Comparison of ENCODE assay signal across 1 cellular context in the genomic region with DNA sequence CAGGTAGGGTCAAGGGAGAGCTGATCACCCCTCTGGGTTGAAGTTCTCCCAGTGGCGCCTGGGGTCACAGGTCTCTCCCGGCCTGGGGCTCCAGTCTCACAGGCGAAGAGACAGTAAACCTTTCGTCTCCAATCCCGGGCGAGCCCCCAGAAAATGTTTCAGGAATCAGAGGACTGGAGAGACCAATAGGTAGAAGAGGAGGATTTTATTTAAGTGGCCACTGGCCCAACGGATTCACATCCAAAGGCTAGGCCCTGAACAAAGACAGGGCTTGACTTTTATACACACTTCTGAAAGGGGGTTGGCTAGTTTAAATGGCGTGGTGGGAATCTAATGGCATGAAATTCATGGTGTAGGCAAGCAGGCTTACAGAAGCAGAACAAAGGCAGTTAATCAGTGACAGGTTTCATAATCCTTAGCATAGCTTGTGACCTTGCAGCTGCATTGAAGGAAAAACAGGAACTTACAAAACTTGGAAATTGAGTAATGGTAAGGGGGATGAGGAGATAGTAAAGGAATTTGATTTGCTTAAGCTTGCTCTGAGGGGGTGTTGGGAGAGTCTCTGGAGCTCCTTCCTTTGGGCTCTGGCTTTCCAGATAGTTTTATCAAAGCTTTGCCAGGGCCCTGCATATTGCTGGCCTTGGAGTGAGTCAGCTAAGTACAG.
TF ChIP-seq lines count a peak whose summit lies in the region.

No MANE protein-coding gene starts in this region.

TF ChIP-seq in HepG2, 621 proteins besides CTCF, POLR2A, EP300 and RAD21 (continued from another document):
- TF ChIP-seq, protein P1, sequence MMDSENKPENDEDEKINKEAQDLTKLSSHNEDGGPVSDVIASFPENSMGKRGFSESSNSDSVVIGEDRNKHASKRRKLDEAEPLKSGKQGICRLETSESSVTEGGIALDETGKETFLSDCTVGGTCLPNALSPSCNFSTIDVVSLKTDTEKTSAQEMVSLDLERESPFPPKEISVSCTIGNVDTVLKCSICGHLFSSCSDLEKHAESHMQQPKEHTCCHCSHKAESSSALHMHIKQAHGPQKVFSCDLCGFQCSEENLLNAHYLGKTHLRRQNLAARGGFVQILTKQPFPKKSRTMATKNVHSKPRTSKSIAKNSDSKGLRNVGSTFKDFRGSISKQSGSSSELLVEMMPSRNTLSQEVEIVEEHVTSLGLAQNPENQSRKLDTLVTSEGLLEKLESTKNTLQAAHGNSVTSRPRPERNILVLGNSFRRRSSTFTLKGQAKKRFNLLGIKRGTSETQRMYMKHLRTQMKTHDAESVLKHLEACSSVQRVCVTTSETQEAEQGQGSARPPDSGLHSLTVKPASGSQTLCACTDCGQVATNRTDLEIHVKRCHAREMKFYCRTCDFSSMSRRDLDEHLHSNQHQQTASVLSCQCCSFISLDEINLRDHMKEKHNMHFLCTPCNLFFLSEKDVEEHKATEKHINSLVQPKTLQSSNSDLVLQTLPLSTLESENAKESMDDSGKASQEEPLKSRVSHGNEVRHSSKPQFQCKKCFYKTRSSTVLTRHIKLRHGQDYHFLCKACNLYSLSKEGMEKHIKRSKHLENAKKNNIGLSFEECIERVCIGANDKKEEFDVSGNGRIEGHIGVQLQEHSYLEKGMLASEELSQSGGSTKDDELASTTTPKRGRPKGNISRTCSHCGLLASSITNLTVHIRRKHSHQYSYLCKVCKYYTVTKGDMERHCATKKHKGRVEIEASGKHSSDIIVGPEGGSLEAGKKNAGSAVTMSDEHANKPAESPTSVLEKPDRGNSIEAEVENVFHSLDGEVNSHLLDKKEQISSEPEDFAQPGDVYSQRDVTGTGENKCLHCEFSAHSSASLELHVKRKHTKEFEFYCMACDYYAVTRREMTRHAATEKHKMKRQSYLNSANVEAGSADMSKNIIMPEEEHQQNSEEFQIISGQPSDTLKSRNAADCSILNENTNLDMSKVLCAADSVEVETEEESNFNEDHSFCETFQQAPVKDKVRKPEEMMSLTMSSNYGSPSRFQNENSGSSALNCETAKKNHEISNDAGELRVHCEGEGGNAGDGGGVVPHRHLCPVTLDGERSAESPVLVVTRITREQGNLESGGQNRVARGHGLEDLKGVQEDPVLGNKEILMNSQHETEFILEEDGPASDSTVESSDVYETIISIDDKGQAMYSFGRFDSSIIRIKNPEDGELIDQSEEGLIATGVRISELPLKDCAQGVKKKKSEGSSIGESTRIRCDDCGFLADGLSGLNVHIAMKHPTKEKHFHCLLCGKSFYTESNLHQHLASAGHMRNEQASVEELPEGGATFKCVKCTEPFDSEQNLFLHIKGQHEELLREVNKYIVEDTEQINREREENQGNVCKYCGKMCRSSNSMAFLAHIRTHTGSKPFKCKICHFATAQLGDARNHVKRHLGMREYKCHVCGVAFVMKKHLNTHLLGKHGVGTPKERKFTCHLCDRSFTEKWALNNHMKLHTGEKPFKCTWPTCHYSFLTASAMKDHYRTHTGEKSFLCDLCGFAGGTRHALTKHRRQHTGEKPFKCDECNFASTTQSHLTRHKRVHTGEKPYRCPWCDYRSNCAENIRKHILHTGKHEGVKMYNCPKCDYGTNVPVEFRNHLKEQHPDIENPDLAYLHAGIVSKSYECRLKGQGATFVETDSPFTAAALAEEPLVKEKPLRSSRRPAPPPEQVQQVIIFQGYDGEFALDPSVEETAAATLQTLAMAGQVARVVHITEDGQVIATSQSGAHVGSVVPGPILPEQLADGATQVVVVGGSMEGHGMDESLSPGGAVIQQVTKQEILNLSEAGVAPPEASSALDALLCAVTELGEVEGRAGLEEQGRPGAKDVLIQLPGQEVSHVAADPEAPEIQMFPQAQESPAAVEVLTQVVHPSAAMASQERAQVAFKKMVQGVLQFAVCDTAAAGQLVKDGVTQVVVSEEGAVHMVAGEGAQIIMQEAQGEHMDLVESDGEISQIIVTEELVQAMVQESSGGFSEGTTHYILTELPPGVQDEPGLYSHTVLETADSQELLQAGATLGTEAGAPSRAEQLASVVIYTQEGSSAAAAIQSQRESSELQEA (CRISPR knock-in tag; IDR thresholded peaks at IDR 0.05; ENCODE audit: not compliant biosample characterization) = no peak
- TF ChIP-seq ZNF431 (CRISPR knock-in tag; IDR thresholded peaks at IDR 0.05; ENCODE audit: borderline replicate concordance, low read depth) (0 out of 2 replicates have a peak, but pooled peaks have one; percentile 48), ZNF784 (CRISPR knock-in tag; IDR thresholded peaks at IDR 0.05; ENCODE audit: borderline replicate concordance) (no peak; the same call in 1 of the 2 replicates), ZNF7 (CRISPR knock-in tag; IDR thresholded peaks at IDR 0.05) (no peak), NCOR1 (IDR thresholded peaks at IDR 0.05; ENCODE audit: borderline replicate concordance, low read length) (peak; percentile 53; the same call in 1 of the 2 replicates), NR2F1 (CRISPR knock-in tag; IDR thresholded peaks at IDR 0.05) (peak; percentile 8 to 17; a peak in 1 of 4 replicates), ZNF30 (CRISPR knock-in tag; IDR thresholded peaks at IDR 0.05) (no peak)
- TF ChIP-seq, protein P2, sequence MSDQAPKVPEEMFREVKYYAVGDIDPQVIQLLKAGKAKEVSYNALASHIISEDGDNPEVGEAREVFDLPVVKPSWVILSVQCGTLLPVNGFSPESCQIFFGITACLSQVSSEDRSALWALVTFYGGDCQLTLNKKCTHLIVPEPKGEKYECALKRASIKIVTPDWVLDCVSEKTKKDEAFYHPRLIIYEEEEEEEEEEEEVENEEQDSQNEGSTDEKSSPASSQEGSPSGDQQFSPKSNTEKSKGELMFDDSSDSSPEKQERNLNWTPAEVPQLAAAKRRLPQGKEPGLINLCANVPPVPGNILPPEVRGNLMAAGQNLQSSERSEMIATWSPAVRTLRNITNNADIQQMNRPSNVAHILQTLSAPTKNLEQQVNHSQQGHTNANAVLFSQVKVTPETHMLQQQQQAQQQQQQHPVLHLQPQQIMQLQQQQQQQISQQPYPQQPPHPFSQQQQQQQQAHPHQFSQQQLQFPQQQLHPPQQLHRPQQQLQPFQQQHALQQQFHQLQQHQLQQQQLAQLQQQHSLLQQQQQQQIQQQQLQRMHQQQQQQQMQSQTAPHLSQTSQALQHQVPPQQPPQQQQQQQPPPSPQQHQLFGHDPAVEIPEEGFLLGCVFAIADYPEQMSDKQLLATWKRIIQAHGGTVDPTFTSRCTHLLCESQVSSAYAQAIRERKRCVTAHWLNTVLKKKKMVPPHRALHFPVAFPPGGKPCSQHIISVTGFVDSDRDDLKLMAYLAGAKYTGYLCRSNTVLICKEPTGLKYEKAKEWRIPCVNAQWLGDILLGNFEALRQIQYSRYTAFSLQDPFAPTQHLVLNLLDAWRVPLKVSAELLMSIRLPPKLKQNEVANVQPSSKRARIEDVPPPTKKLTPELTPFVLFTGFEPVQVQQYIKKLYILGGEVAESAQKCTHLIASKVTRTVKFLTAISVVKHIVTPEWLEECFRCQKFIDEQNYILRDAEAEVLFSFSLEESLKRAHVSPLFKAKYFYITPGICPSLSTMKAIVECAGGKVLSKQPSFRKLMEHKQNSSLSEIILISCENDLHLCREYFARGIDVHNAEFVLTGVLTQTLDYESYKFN (CRISPR knock-in tag; conservative IDR thresholded peaks at IDR 0.05) = peak; percentile 91
